9 cellular contexts compared by ENCODE assay signal in the genomic region with DNA sequence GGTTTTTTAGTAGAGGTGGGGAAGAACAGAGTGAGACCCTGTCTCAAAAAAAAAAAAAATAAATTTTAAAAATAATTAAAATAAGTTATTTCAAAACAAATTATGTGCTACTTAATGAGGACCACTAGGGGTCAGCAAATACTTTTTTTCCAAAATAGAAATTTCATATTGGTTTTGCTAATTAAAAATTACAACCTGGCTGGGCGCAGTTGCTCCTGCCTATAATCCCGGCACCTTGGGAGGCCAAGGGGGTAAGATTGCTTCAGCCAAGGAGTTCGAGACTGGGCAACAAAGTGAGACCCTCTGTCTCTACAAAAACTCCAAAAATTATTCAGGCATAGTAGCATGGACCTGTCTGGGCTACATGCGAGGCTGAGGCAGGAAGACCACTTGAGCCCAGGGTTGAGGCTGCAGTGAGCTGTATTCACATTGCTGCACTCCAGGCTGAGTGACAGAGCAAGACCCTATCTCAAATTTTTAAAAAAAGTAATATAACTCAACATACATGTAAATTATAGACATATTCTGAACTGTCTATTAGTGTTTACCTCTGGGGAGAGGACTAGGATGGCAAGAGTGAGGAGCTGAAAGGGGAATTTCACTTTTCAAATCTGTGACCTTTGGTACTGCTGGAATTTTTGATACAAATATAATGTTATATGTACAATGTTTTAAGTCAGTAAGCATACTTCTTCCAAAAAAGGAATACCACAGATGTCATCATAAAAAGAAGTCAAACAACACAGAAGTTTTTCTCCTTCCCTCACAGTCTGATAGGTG. TPM values are rescaled to one million over a fixed set of nuclear protein-coding genes. Genes with fewer than 3 reads are reported as not detected.
DNase-seq lines count a peak whose midpoint lies in the region; ATAC-seq, FAIRE-seq and TF ChIP-seq lines count a peak whose summit lies in the region.
"Had no signal": no experiment of that assay in that cellular context is flagged by ENCODE, and none has a peak within 500 bp of the region (broad histone marks: within the 10 kb centered on the region; RNA-seq: fewer than 3 reads in every experiment).

No MANE protein-coding gene starts in this region.

- H3K4me3 ChIP-seq in Jurkat, Clone E6-1 (ENCODE audit: low read length), result no peak overlapping the region
- H3K4me3 ChIP-seq in astrocyte (ENCODE audit: insufficient read depth, low read depth, low read length) (no peak overlapping the region), liver (ENCODE audit: low read depth in 1 of 3, low read length in 3 of 3) (no peak overlapping the region)
- H3K4me3 ChIP-seq: SJSA1 had no signal

- H3K27me3 Mint-ChIP-seq in astrocyte (ENCODE audit: low read depth, unreplicated experiment) (peaks cover 40% of the 10 kb centered on the region), T-helper 17 cell (peaks cover 24% of the 10 kb centered on the region)

- H3K4me1 Mint-ChIP-seq in astrocyte (ENCODE audit: low read depth, unreplicated experiment), result no peaks in the 10 kb centered on the region
- peaks cover 2% of the 10 kb centered on the region for H3K4me1 Mint-ChIP-seq in T-helper 17 cell

- no peak overlapping the region for H3K4me3 Mint-ChIP-seq in astrocyte (ENCODE audit: unreplicated experiment)
- H3K4me3 Mint-ChIP-seq in T-helper 17 cell, result no peak overlapping the region

- H3K36me3 Mint-ChIP-seq in astrocyte (ENCODE audit: low read depth, unreplicated experiment) (no peaks in the 10 kb centered on the region), T-helper 17 cell (ENCODE audit: low read depth) (peaks cover 3% of the 10 kb centered on the region)

- no peak for ATAC-seq in GM21576 (IDR thresholded peaks at IDR 0.05; ENCODE audit: unreplicated experiment)
- no peak for ATAC-seq in GM18517 (IDR thresholded peaks at IDR 0.05; ENCODE audit: unreplicated experiment)
- no peak for ATAC-seq in T-helper 17 cell

- no peaks in the 10 kb centered on the region for H4K20me1 ChIP-seq in astrocyte (ENCODE audit: insufficient read depth, low read length)

- H3K36me3 ChIP-seq in astrocyte (ENCODE audit: insufficient read depth, low read length) (no peaks in the 10 kb centered on the region), liver (ENCODE audit: control insufficient read depth in 4 of 4, insufficient read depth in 3 of 4, low read depth in 1 of 4, low read length in 3 of 4) (no peaks in the 10 kb centered on the region)
- H3K36me3 ChIP-seq: SJSA1 had no signal

- no peak overlapping the region for H2AFZ ChIP-seq in astrocyte (ENCODE audit: low read depth, low read length)

- no peaks in the 10 kb centered on the region for H3K4me1 ChIP-seq in astrocyte (ENCODE audit: insufficient read depth, low read length)
- H3K4me1 ChIP-seq in liver (ENCODE audit: control insufficient read depth in 4 of 4, insufficient read depth in 4 of 4, low read length in 3 of 4), result peaks cover 0 to 3% (median 1%) of the 10 kb centered on the region in 4 donors
- H3K4me1 ChIP-seq: SJSA1 had no signal

- no peaks in the 10 kb centered on the region for H3K9me3 Mint-ChIP-seq in astrocyte (ENCODE audit: unreplicated experiment)

- TF ChIP-seq CTCF in astrocyte (IDR thresholded peaks at IDR 0.05; ENCODE audit: insufficient read depth, low read depth, low read length) (peak; percentile 44), liver (IDR thresholded peaks at IDR 0.05; ENCODE audit: low read depth, low read length, missing input control) (peak; percentile 40)

- in situ Hi-C loops in Caki2 (cut with HindIII; ENCODE audit: low pct_unique_long_range_greater_than_20kb, low sequenced_read_pairs), result loop anchor here (10.0 kb wide), 1 partner anchor 101 kb away; the partner anchor contains the start of genes RNF151 and RPS2

- H3K27me3 ChIP-seq in astrocyte (ENCODE audit: insufficient read depth, low read length), result peaks cover 35% of the 10 kb centered on the region
- no peaks in the 10 kb centered on the region for H3K27me3 ChIP-seq in liver (ENCODE audit: control insufficient read depth in 4 of 4, insufficient read depth in 4 of 4, low read length in 3 of 4)

- TF ChIP-seq RAD21 in liver (IDR thresholded peaks at IDR 0.05), result peak; percentile 72 to 75

- no peaks in the 10 kb centered on the region for H3K9me3 ChIP-seq in astrocyte (ENCODE audit: insufficient read depth, low read depth, low read length)
- no peaks in the 10 kb centered on the region for H3K9me3 ChIP-seq in liver (ENCODE audit: control insufficient read depth in 4 of 4, low read length in 3 of 4)
- no peaks in the 10 kb centered on the region for H3K9me3 ChIP-seq in T-helper 17 cell (ENCODE audit: control insufficient read depth, low read length, poor library complexity, severe bottlenecking)
- H3K9me3 ChIP-seq: SJSA1 had no signal

- no peak overlapping the region for H3K4me2 ChIP-seq in astrocyte (ENCODE audit: low read length)

- H3K27ac Mint-ChIP-seq in astrocyte (ENCODE audit: unreplicated experiment), result no peak overlapping the region
- no peak overlapping the region for H3K27ac Mint-ChIP-seq in T-helper 17 cell

- FAIRE-seq in astrocyte (lab: Jason Lieb, UNC), result no peak

- H3K27ac ChIP-seq in astrocyte (ENCODE audit: low read depth, low read length), result no peak overlapping the region
- no peak overlapping the region for H3K27ac ChIP-seq in liver (ENCODE audit: low read depth in 1 of 2, low read length in 2 of 2)
- H3K27ac ChIP-seq: SJSA1 had no signal

- H3K9ac ChIP-seq in astrocyte (ENCODE audit: low read length) (no peak overlapping the region), liver (ENCODE audit: low read depth in 1 of 2, low read length in 2 of 2) (no peak overlapping the region)

- DNase-seq in Caki2 (ENCODE audit: low read depth), result peak; percentile 48
- peak; percentile 32 for DNase-seq in Jurkat, Clone E6-1 (ENCODE audit: low read depth, low spot score)
- no peak for DNase-seq in astrocyte (ENCODE audit: low read depth)
- DNase-seq in T-helper 17 cell, result no peak
- no peak for DNase-seq in cerebellar nuclear complex (lab: John Stamatoyannopoulos, UW)

- no peaks in the 10 kb centered on the region for H3K79me2 ChIP-seq in astrocyte (ENCODE audit: insufficient read depth, low read length)

- 16% methylated on average over 4 of the region's 4 CpGs for WGBS in liver

TF ChIP-seq in liver, 16 proteins besides CTCF, POLR2A, EP300 and RAD21 (continues in another document):
- TF ChIP-seq MAX (IDR thresholded peaks at IDR 0.05) (no peak), ZBTB33 (IDR thresholded peaks at IDR 0.05) (no peak), GABPA (IDR thresholded peaks at IDR 0.05 in 1 of 2, conservative IDR thresholded peaks at IDR 0.05 in 1 of 2) (no peak), HNF4G (IDR thresholded peaks at IDR 0.05) (no peak), SP1 (IDR thresholded peaks at IDR 0.05) (no peak)

RNA-seq across cellular contexts. Expression of gene MEIOB, which starts 8.1 kb away (rescaled TPM):
- total RNA-seq in Caki2 (2014; rRNA removed; shearing (Covaris generic); ENCODE audit: low replicate concordance), result 41.4 and 49.6 TPM in 2 replicates
- not detected for polyA plus RNA-seq in Jurkat, Clone E6-1 (2012; ENCODE audit: insufficient read depth, insufficient read length)
- total RNA-seq in astrocyte (0.16 TPM in 1 of 2 replicates, not detected in the other), liver (1 to 10 TPM in 1 of 2 donors, not detected in 1; 2.2 TPM), T-helper 17 cell (not detected)
- under 1 TPM in 1 of 2 donors, not detected in 1; 0.33 TPM for polyA plus RNA-seq in liver
- total RNA-seq: SJSA1 had no signal

RNA-seq across cellular contexts. Expression of gene FAHD1, which starts 36.9 kb away (rescaled TPM):
- total RNA-seq in Caki2 (2014; rRNA removed; shearing (Covaris generic); ENCODE audit: low replicate concordance), result 120 and 169 TPM in 2 replicates
- 15.1 TPM for polyA plus RNA-seq in Jurkat, Clone E6-1 (2012; ENCODE audit: insufficient read depth, insufficient read length)
- 24.0 and 25.8 TPM in 2 replicates for total RNA-seq in astrocyte
- total RNA-seq in liver, result 10 to 100 TPM; 71.9 to 84.2 TPM
- 10 to 100 TPM; 42.7 to 50.9 TPM for polyA plus RNA-seq in liver
- total RNA-seq in T-helper 17 cell, result 1 to 10 TPM; 6.1 to 7.9 TPM

RNA-seq across cellular contexts. Expression of gene HAGH, which starts 37.2 kb away (rescaled TPM):
- 205 and 219 TPM in 2 replicates for total RNA-seq in Caki2 (2014; rRNA removed; shearing (Covaris generic); ENCODE audit: low replicate concordance)
- polyA plus RNA-seq in Jurkat, Clone E6-1 (2012; ENCODE audit: insufficient read depth, insufficient read length), result 98.4 TPM
- 35.9 and 36.9 TPM in 2 replicates for total RNA-seq in astrocyte
- 100 to 1,000 TPM; 219 to 252 TPM for total RNA-seq in liver
- polyA plus RNA-seq in liver, result 100 to 1,000 TPM; 169 to 188 TPM
- 10 to 100 TPM; 35.8 to 37.9 TPM for total RNA-seq in T-helper 17 cell

RNA-seq across cellular contexts. Expression of gene HS3ST6, which starts 54.3 kb away (rescaled TPM):
- total RNA-seq in Caki2 (2014; rRNA removed; shearing (Covaris generic); ENCODE audit: low replicate concordance), result not detected in 2 replicates
- not detected for polyA plus RNA-seq in Jurkat, Clone E6-1 (2012; ENCODE audit: insufficient read depth, insufficient read length)
- not detected in 2 replicates for total RNA-seq in astrocyte
- total RNA-seq in liver, result not detected
- not detected for polyA plus RNA-seq in liver
- total RNA-seq in T-helper 17 cell, result not detected
- total RNA-seq: SJSA1 had no signal

Comparison
In these comparisons a context has a peak if more than half of its experiments do, and no peak if none do; other contexts are left out.
1. DNase-seq: peak in Caki2 (single experiment) and Jurkat, Clone E6-1 (single experiment); none in astrocyte (single experiment), T-helper 17 cell (0 of 3) and cerebellar nuclear complex (0 of 2).
2. RNA of gene MEIOB, which starts 8.1 kb away (total RNA-seq): 41.4 to 49.6 TPM in Caki2; 2.2 TPM in liver, 0.16 TPM in astrocyte and not detected in T-helper 17 cell; every median in the first group is over 10 times any median in the second.